ENCODE assay signal across 15 cellular contexts in the genomic region with DNA sequence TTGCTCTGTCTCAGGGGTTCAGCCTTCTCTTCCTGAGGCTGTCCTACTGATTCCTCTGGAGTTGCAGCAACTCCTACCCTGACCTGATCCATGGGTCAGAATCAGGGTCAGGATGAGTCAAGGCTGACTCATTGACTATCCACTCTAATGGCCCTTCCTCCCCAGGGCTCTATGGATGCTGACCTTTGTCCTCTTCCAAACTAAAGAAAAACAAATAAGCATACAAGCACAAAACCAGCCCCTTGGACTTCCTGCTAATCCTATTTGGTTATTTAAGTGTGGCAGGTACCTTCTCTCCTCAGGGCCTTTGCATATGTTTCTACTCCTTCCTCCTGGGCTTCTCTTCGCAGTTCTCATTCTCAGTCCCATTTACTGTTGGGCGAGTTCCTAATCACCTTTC.
DNase-seq lines count a peak whose midpoint lies in the region; ATAC-seq and TF ChIP-seq lines count a peak whose summit lies in the region.
"Had no signal": no experiment of that assay in that cellular context is flagged by ENCODE, and none has a peak within 500 bp of the region (broad histone marks: within the 10 kb centered on the region; RNA-seq: fewer than 3 reads in every experiment).

No MANE protein-coding gene starts in this region.

- TF ChIP-seq RAD21 in HCT116 (IDR thresholded peaks at IDR 0.05; ENCODE audit: low read depth) = no peak

- TF ChIP-seq CTCF in HCT116 (IDR thresholded peaks at IDR 0.05 in 2 of 3, conservative IDR thresholded peaks at IDR 0.05 in 1 of 3; ENCODE audit: borderline replicate concordance in 1 of 3, insufficient read depth in 1 of 3, low read depth in 2 of 3, low read length in 2 of 3) (no peak), stomach (IDR thresholded peaks at IDR 0.05) (no peak)

- no peak for TF ChIP-seq EP300 in stomach (IDR thresholded peaks at IDR 0.05)

- no peaks in the 10 kb centered on the region for H3K9me3 Mint-ChIP-seq in stimulated activated naive CD8-positive, alpha-beta T cell treated with anti-CD3 and anti-CD28 coated beads, Interleukin-15, amount 100 ng/mL, for 72 hours

- intact Hi-C loops in HCT116 (cut with micrococcal nuclease) = no loop called here
- intact Hi-C loops in left ventricle myocardium superior (cut with micrococcal nuclease) = no loop called here
- intact Hi-C loops in stomach (cut with DNase I; ENCODE audit: low total_unique reads) = no loop called here

- no peak overlapping the region for H3K9ac ChIP-seq in HCT116 (ENCODE audit: low read length)

- H4K20me1 ChIP-seq in HCT116 (ENCODE audit: insufficient read depth) = no peaks in the 10 kb centered on the region

- BruUV-seq in HCT116 (replicated peaks; lab: Mats Ljungman, UMichigan) = no TSS peak

- H3K79me2 ChIP-seq in HCT116 (ENCODE audit: insufficient read depth, low read length) = no peaks in the 10 kb centered on the region

- peaks cover 21% of the 10 kb centered on the region for H3K27me3 Mint-ChIP-seq in stimulated activated naive CD8-positive, alpha-beta T cell treated with anti-CD3 and anti-CD28 coated beads, Interleukin-15, amount 100 ng/mL, for 72 hours

- CTCF ChIA-PET in HCT116 (lab: Charles Lee) = no interaction called here

- WGBS in stomach, 5 donors = 73 to 91% (median 87%) methylated on average over 2 of the region's 2 CpGs

- no peak overlapping the region for H3K27ac Mint-ChIP-seq in stimulated activated naive CD8-positive, alpha-beta T cell treated with anti-CD3 and anti-CD28 coated beads, Interleukin-15, amount 100 ng/mL, for 72 hours
- H3K27ac Mint-ChIP-seq: activated CD8-positive, alpha-beta T cell treated with anti-CD3 and anti-CD28 coated beads, Interleukin-2, amount 10 ng/mL, durations not matched to agents 7 days and 5 days had no signal

- peak overlapping the region; percentile 30 for H3K4me2 ChIP-seq in HCT116 (ENCODE audit: low read length)

- RAD21 ChIA-PET in HCT116 (lab: Charles Lee; ENCODE audit: low non-redundant PET in 1 of 2, low total read pairs in 2 of 2, uncharacterized antibody in 2 of 2, unreplicated experiment in 2 of 2) = no interaction called here

- H3K4me3 ChIP-seq in HCT116 (replicated peaks in 1 of 2; ENCODE audit: low read depth in 1 of 2, low read length in 2 of 2) (no peak overlapping the region), stomach (no peak overlapping the region), HAP-1 (no peak overlapping the region)
- H3K4me3 ChIP-seq: suprapubic skin had no signal

- POLR2A ChIA-PET in HCT116 (lab: Charles Lee) = no interaction called here

- H3K27ac ChIP-seq in HCT116 (ENCODE audit: low read depth, low read length) (no peak overlapping the region), stomach (no peak overlapping the region)
- H3K27ac ChIP-seq: epithelial cell of prostate, suprapubic skin had no signal

- peaks cover 65% of the 10 kb centered on the region for H3K27me3 ChIP-seq in HCT116 (ENCODE audit: insufficient read depth, low read length)
- H3K27me3 ChIP-seq in stomach = peaks cover 0 to 9% (median 0%) of the 10 kb centered on the region in 3 donors
- H3K27me3 ChIP-seq in HAP-1 (ENCODE audit: low read depth) = peaks cover 56% of the 10 kb centered on the region

- H3K36me3 ChIP-seq in HCT116 (ENCODE audit: control insufficient read depth in 1 of 2, insufficient read depth in 2 of 2, low read length in 2 of 2) (no peaks in the 10 kb centered on the region), stomach (no peaks in the 10 kb centered on the region), HAP-1 (replicated peaks) (no peaks in the 10 kb centered on the region)
- H3K36me3 ChIP-seq: suprapubic skin had no signal

- in situ Hi-C loops in HAP-1 (cut with MboI; ENCODE audit: low sequenced_read_pairs) = no loop called here

- ATAC-seq in HCT116 (peak; percentile 58), left ventricle myocardium superior (peak; percentile 44)
- no peak for ATAC-seq in stimulated activated naive CD8-positive, alpha-beta T cell treated with anti-CD3 and anti-CD28 coated beads, Interleukin-15, amount 100 ng/mL, for 72 hours
- ATAC-seq: activated CD8-positive, alpha-beta T cell treated with anti-CD3 and anti-CD28 coated beads, Interleukin-2, amount 10 ng/mL, durations not matched to agents 7 days and 5 days had no signal

- no peak overlapping the region for H3K4me3 Mint-ChIP-seq in stimulated activated naive CD8-positive, alpha-beta T cell treated with anti-CD3 and anti-CD28 coated beads, Interleukin-15, amount 100 ng/mL, for 72 hours
- H3K4me3 Mint-ChIP-seq: activated CD8-positive, alpha-beta T cell treated with anti-CD3 and anti-CD28 coated beads, Interleukin-2, amount 10 ng/mL, durations not matched to agents 7 days and 5 days had no signal

- H2AFZ ChIP-seq in HCT116 (ENCODE audit: low read depth, low read length, poor library complexity, severe bottlenecking) = no peak overlapping the region

- no peaks in the 10 kb centered on the region for H3K9me2 ChIP-seq in HCT116 (ENCODE audit: insufficient read depth)

- no peak for DNase-seq in HCT116 (ENCODE audit: low read depth, low spot score)
- peak; percentile 70 for DNase-seq in SW480 (ENCODE audit: low spot score)
- no peak for DNase-seq in left ventricle myocardium superior
- DNase-seq in stomach = peak; percentile 27
- no peak for DNase-seq in HAP-1 (ENCODE audit: low spot score in 2 of 2)
- DNase-seq in stimulated activated naive CD8-positive, alpha-beta T cell treated with anti-CD3 and anti-CD28 coated beads, Interleukin-15, amount 100 ng/mL, for 72 hours = no peak
- DNase-seq in NCI-H187 (lab: John Stamatoyannopoulos, UW) = no peak
- DNase-seq: activated CD8-positive, alpha-beta T cell treated with anti-CD3 and anti-CD28 coated beads, Interleukin-2, amount 10 ng/mL, durations not matched to agents 7 days and 5 days; activated gamma-delta T cell treated with Interleukin-2 at 50 U/mL for 16 hours; COR-L47; kidney; NCI-H2171 treated with DMSO at 0.1 percent for 48 hours; OCI-M1 had no signal

- TF ChIP-seq POLR2A in HCT116 (IDR thresholded peaks at IDR 0.05; ENCODE audit: borderline replicate concordance, extremely low read depth, insufficient read depth, insufficient read length) (no peak), stomach (IDR thresholded peaks at IDR 0.05) (no peak)

- H3K4me1 ChIP-seq in HCT116 (ENCODE audit: control insufficient read depth in 1 of 2, insufficient read depth in 2 of 2, low read length in 2 of 2) (peaks cover 8 to 10% of the 10 kb centered on the region in 2 experiments; a peak in 3 of 4 replicates), stomach (peaks cover 7 to 19% (median 11%) of the 10 kb centered on the region in 4 donors), HAP-1 (no peaks in the 10 kb centered on the region)

- no peaks in the 10 kb centered on the region for H3K4me1 Mint-ChIP-seq in stimulated activated naive CD8-positive, alpha-beta T cell treated with anti-CD3 and anti-CD28 coated beads, Interleukin-15, amount 100 ng/mL, for 72 hours

- H3K9me3 ChIP-seq in HCT116 (ENCODE audit: control insufficient read depth in 1 of 2, insufficient read depth in 1 of 2, low read depth in 1 of 2, low read length in 2 of 2) (no peaks in the 10 kb centered on the region), stomach (no peaks in the 10 kb centered on the region), HAP-1 (no peaks in the 10 kb centered on the region)
- H3K9me3 ChIP-seq: suprapubic skin had no signal

TF ChIP-seq in HCT116, 20 proteins besides CTCF, POLR2A, EP300 and RAD21:
- peak; percentile 65 for TF ChIP-seq FOSL1 (IDR thresholded peaks at IDR 0.05; ENCODE audit: low read depth)
- 0 out of 2 replicates have a peak, but pooled peaks have one; percentile 16 for TF ChIP-seq JUND (IDR thresholded peaks at IDR 0.05)
- TF ChIP-seq, protein P1, sequence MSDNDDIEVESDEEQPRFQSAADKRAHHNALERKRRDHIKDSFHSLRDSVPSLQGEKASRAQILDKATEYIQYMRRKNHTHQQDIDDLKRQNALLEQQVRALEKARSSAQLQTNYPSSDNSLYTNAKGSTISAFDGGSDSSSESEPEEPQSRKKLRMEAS (IDR thresholded peaks at IDR 0.05) = no peak
- TF ChIP-seq, protein P2, sequence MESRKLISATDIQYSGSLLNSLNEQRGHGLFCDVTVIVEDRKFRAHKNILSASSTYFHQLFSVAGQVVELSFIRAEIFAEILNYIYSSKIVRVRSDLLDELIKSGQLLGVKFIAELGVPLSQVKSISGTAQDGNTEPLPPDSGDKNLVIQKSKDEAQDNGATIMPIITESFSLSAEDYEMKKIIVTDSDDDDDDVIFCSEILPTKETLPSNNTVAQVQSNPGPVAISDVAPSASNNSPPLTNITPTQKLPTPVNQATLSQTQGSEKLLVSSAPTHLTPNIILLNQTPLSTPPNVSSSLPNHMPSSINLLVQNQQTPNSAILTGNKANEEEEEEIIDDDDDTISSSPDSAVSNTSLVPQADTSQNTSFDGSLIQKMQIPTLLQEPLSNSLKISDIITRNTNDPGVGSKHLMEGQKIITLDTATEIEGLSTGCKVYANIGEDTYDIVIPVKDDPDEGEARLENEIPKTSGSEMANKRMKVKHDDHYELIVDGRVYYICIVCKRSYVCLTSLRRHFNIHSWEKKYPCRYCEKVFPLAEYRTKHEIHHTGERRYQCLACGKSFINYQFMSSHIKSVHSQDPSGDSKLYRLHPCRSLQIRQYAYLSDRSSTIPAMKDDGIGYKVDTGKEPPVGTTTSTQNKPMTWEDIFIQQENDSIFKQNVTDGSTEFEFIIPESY (IDR thresholded peaks at IDR 0.05; ENCODE audit: extremely low read depth, insufficient replicate concordance, low read length) = no peak

Comparison
In these comparisons a context has a peak if more than half of its experiments do, and no peak if none do; other contexts are left out.
1. DNase-seq: peak in SW480 (single experiment) and stomach (single experiment); none in HCT116 (single experiment), left ventricle myocardium superior (single experiment), HAP-1 (0 of 2), stimulated activated naive CD8-positive, alpha-beta T cell treated with anti-CD3 and anti-CD28 coated beads, Interleukin-15, amount 100 ng/mL, for 72 hours (0 of 2) and NCI-H187 (0 of 2).